In genomic region chr5:178363501-178364325, GRCh38 we compare ENCODE assay signal across 26 cellular contexts.
DNase-seq lines count a peak whose midpoint lies in the region; ATAC-seq and TF ChIP-seq lines count a peak whose summit lies in the region.
"Had no signal": no experiment of that assay in that cellular context is flagged by ENCODE, and none has a peak within 500 bp of the region (broad histone marks: within the 10 kb centered on the region; RNA-seq: fewer than 3 reads in every experiment).

No MANE protein-coding gene starts in this region.

- H3K4me1 Mint-ChIP-seq in CD14-positive monocyte (peaks cover 21% of the 10 kb centered on the region), nephron (peaks cover 78% of the 10 kb centered on the region)
- H3K4me1 Mint-ChIP-seq in dendritic cell treated with granulocyte-macrophage colony-stimulating factor and Interleukin-4, amounts not matched to agents 40 ng/mL and 50 ng/mL, for 4 days (ENCODE audit: low read depth): peaks cover 25% of the 10 kb centered on the region

- H3K4me3 Mint-ChIP-seq in CD14-positive monocyte (peak overlapping the region in 1 of 2 donors; percentile 76), nephron (no peak overlapping the region)
- H3K4me3 Mint-ChIP-seq in dendritic cell treated with granulocyte-macrophage colony-stimulating factor and Interleukin-4, amounts not matched to agents 40 ng/mL and 50 ng/mL, for 4 days: no peak overlapping the region
- H3K4me3 Mint-ChIP-seq: H9 had no signal

- TF ChIP-seq CTCF in CD14-positive monocyte (IDR thresholded peaks at IDR 0.05): no peak
- TF ChIP-seq CTCF in nephron (IDR thresholded peaks at IDR 0.05; ENCODE audit: unreplicated experiment in 3 of 3): no peak

- ATAC-seq in HG03442 (IDR thresholded peaks at IDR 0.05; ENCODE audit: unreplicated experiment): no peak
- ATAC-seq: mucosa of descending colon, sciatic nerve had no signal

- peaks cover 0 to 4% (median 2%) of the 10 kb centered on the region in 3 donors for H3K27me3 Mint-ChIP-seq in CD14-positive monocyte (ENCODE audit: low read depth in 3 of 3)
- H3K27me3 Mint-ChIP-seq in dendritic cell treated with granulocyte-macrophage colony-stimulating factor and Interleukin-4, amounts not matched to agents 40 ng/mL and 50 ng/mL, for 4 days: peaks cover 16% of the 10 kb centered on the region
- H3K27me3 Mint-ChIP-seq in nephron (ENCODE audit: low read depth): peaks cover 22% of the 10 kb centered on the region

- H3K36me3 Mint-ChIP-seq in CD14-positive monocyte: no peaks in the 10 kb centered on the region
- no peaks in the 10 kb centered on the region for H3K36me3 Mint-ChIP-seq in dendritic cell treated with granulocyte-macrophage colony-stimulating factor and Interleukin-4, amounts not matched to agents 40 ng/mL and 50 ng/mL, for 4 days (ENCODE audit: low read depth)
- peaks cover 5% of the 10 kb centered on the region for H3K36me3 Mint-ChIP-seq in nephron (ENCODE audit: low read depth)

- H3K27ac Mint-ChIP-seq in CD14-positive monocyte (peak overlapping the region in 5 of 7 donors; percentile 63 to 80 (median 76)), nephron (peak overlapping the region; percentile 52 to 62 (median 55))
- peak overlapping the region; percentile 79 for H3K27ac Mint-ChIP-seq in dendritic cell treated with granulocyte-macrophage colony-stimulating factor and Interleukin-4, amounts not matched to agents 40 ng/mL and 50 ng/mL, for 4 days

- intact Hi-C loops in CD14-positive monocyte (cut with micrococcal nuclease): no loop called here
- intact Hi-C loops in dendritic cell treated with granulocyte-macrophage colony-stimulating factor and Interleukin-4, amounts not matched to agents 40 ng/mL and 50 ng/mL, for 4 days (cut with micrococcal nuclease): no loop called here

- DNase-seq in CD14-positive monocyte (ENCODE audit: low spot score) (no peak), MV-4-11 (lab: John Stamatoyannopoulos, UW) (peak; percentile 35), AG20443 (ENCODE audit: low spot score) (no peak), NCI-H1417 (lab: John Stamatoyannopoulos, UW) (no peak)
- DNase-seq: activated CD4-positive, alpha-beta T cell treated with anti-CD3 and anti-CD28 coated beads, Interleukin-2, amount 50 U/mL, for 48 hours; activated CD4-positive, CD25-positive, alpha-beta regulatory T cell treated with anti-CD3 and anti-CD28 coated beads, Interleukin-2, amount 50 U/mL, for 72 hours; activated gamma-delta T cell treated with Interleukin-2 at 50 U/mL for 16 hours; activated T-cell treated with anti-CD3 and anti-CD28 coated beads, Interleukin-2, amount 50 U/mL, for 48 hours; cortex of kidney; DMS79 treated with DMSO at 0.1 percent for 48 hours; esophagus squamous epithelium; foreskin melanocyte; H9; kidney glomerular epithelial cell; NCI-H2107; NCI-H345; NCI-H774; Peyer's patch; SIG-M5; stimulated activated CD4-positive, alpha-beta T cell treated with anti-CD3 and anti-CD28 coated beads, Interleukin-12 subunit alpha, Interleukin-12 subunit beta, amount 100 ng/mL, for 4 hours; stimulated activated CD4-positive, alpha-beta T cell treated with anti-CD3 and anti-CD28 coated beads, Interleukin-4, amount 100 ng/mL, for 24 hours had no signal

- H3K9me3 Mint-ChIP-seq in CD14-positive monocyte (peaks cover 16 to 26% (median 17%) of the 10 kb centered on the region in 7 donors), nephron (no peaks in the 10 kb centered on the region)
- no peaks in the 10 kb centered on the region for H3K9me3 Mint-ChIP-seq in dendritic cell treated with granulocyte-macrophage colony-stimulating factor and Interleukin-4, amounts not matched to agents 40 ng/mL and 50 ng/mL, for 4 days
